ENCODE assay signal across 26 cellular contexts in genomic region chr15:58910456-58910855, GRCh38.
"Had no signal": no experiment of that assay in that cellular context is flagged by ENCODE, and none has a peak within 500 bp of the region (broad histone marks: within the 10 kb centered on the region; RNA-seq: fewer than 3 reads in every experiment).

No MANE protein-coding gene starts in this region.

- DNase-seq: cortex of kidney; esophagus squamous epithelium; foreskin fibroblast; glutamatergic neuron; immature natural killer cell; left cardiac atrium; left ventricle myocardium inferior; lower lobe of right lung; nucleus accumbens; ovary; sigmoid colon; stimulated activated CD4-positive, alpha-beta T cell treated with anti-CD3 and anti-CD28 coated beads, Interleukin-2, amount 100 ng/mL, for 24 hours; stimulated activated CD4-positive, alpha-beta T cell treated with anti-CD3 and anti-CD28 coated beads, Interleukin-4, amount 100 ng/mL, for 4 hours; stimulated activated naive CD4-positive, alpha-beta T cell; stomach; substantia nigra; transverse colon had no signal

- H3K27ac ChIP-seq: esophagus squamous epithelium, gastroesophageal sphincter, left ventricle myocardium inferior, lower lobe of right lung, neural progenitor cell, ovary, right atrium auricular region, sigmoid colon, skin epidermis, stomach, thoracic aorta, transverse colon had no signal

- H3K9me3 ChIP-seq: esophagus squamous epithelium, gastroesophageal sphincter, left ventricle myocardium inferior, lower lobe of right lung, ovary, right atrium auricular region, sigmoid colon, stomach, thoracic aorta, transverse colon had no signal

- H3K4me1 ChIP-seq: esophagus squamous epithelium, neural progenitor cell, transverse colon had no signal

- H3K9ac ChIP-seq: neural progenitor cell had no signal

- FAIRE-seq: keratinocyte had no signal

- H2AFZ ChIP-seq: neural progenitor cell had no signal

- H3K27me3 Mint-ChIP-seq: memory B cell; natural killer cell treated with Interleukin-12 subunit alpha and Interleukin-12 subunit beta and Interleukin-15 and Interleukin-18, amount 100 ng/mL, for 72 hours had no signal

- H3K4me3 ChIP-seq: esophagus squamous epithelium, gastroesophageal sphincter, left ventricle myocardium inferior, lower lobe of right lung, neural progenitor cell, ovary, right atrium auricular region, sigmoid colon, skin epidermis, stomach, thoracic aorta, transverse colon had no signal

- H3K27me3 ChIP-seq: esophagus squamous epithelium, gastroesophageal sphincter, neural progenitor cell, ovary, right atrium auricular region, sigmoid colon, stomach, transverse colon had no signal

- ATAC-seq: gastroesophageal sphincter; left cardiac atrium; lower lobe of right lung; natural killer cell treated with Interleukin-12 subunit alpha and Interleukin-12 subunit beta and Interleukin-15 and Interleukin-18, amount 100 ng/mL, for 72 hours had no signal

- H3K4me3 Mint-ChIP-seq: immature natural killer cell; memory B cell; mesothelial cell of epicardium; natural killer cell treated with Interleukin-12 subunit alpha and Interleukin-12 subunit beta and Interleukin-15 and Interleukin-18, amount 100 ng/mL, for 72 hours; neural progenitor cell had no signal

- H3K4me1 Mint-ChIP-seq: neural progenitor cell had no signal

- H3K27ac Mint-ChIP-seq: mesothelial cell of epicardium, neural progenitor cell had no signal

- H3K9me3 Mint-ChIP-seq: immature natural killer cell; memory B cell; mesothelial cell of epicardium; natural killer cell treated with Interleukin-12 subunit alpha and Interleukin-12 subunit beta and Interleukin-15 and Interleukin-18, amount 100 ng/mL, for 72 hours; neural progenitor cell had no signal

- H3K36me3 ChIP-seq: ovary had no signal

- H3K4me2 ChIP-seq: neural progenitor cell had no signal
